8 cellular contexts compared by ENCODE assay signal in the genomic region with DNA sequence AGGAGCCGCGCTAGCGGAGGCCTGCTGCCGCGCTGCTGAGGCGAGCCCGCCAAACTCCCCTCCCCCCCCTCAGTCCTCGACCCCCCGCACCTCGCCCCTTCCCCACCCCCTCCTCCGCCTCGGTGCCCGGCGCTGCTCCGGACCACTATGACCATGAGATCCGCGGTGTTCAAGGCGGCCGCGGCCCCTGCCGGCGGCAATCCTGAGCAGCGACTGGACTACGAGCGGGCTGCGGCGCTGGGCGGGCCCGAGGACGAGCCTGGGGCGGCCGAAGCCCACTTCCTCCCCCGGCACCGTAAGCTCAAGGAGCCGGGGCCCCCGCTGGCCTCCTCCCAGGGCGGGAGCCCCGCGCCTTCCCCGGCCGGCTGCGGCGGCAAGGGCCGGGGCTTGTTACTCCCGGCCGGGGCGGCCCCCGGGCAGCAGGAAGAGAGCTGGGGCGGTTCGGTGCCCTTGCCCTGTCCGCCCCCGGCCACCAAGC. TPM values are rescaled to one million over a fixed set of nuclear protein-coding genes. Genes with fewer than 3 reads are reported as not detected.
A peak's percentile ranks its signal among the peaks of the same experiment; 100 is the strongest.
DNase-seq lines count a peak whose midpoint lies in the region; ATAC-seq, FAIRE-seq and TF ChIP-seq lines count a peak whose summit lies in the region.

No MANE protein-coding gene starts in this region.

- ATAC-seq in GM21381 (IDR thresholded peaks at IDR 0.05; ENCODE audit: unreplicated experiment) (peak; percentile 25), GM21360 (IDR thresholded peaks at IDR 0.05; ENCODE audit: unreplicated experiment) (no peak)

- no peaks in the 10 kb centered on the region for H3K27me3 Mint-ChIP-seq in Calu3 (ENCODE audit: unreplicated experiment)
- peaks cover 7% of the 10 kb centered on the region for H3K27me3 Mint-ChIP-seq in brain
- no peaks in the 10 kb centered on the region for H3K27me3 Mint-ChIP-seq in stimulated activated naive CD8-positive, alpha-beta T cell treated with anti-CD3 and anti-CD28 coated beads, Interleukin-15, Interleukin-2, amounts not matched to agents 100 ng/mL and 50 ng/mL, for 24 hours

- no peaks in the 10 kb centered on the region for H3K9me3 Mint-ChIP-seq in Calu3 (ENCODE audit: low read depth, unreplicated experiment)
- no peaks in the 10 kb centered on the region for H3K9me3 Mint-ChIP-seq in brain
- H3K9me3 Mint-ChIP-seq in stimulated activated naive CD8-positive, alpha-beta T cell treated with anti-CD3 and anti-CD28 coated beads, Interleukin-15, Interleukin-2, amounts not matched to agents 100 ng/mL and 50 ng/mL, for 24 hours: no peaks in the 10 kb centered on the region

- CTCF ChIA-PET in Calu3 (lab: Charles Lee): interaction anchor here (0.5 to 9.7 kb wide), 41 partner anchors 10 to 501 kb away, joined by 3 to 386 read pairs (median 7); partner anchors contain the start of genes CASC3, CSF3, ERBB2 and NR1D1

- H3K27ac Mint-ChIP-seq in Calu3 (ENCODE audit: unreplicated experiment) (no peak overlapping the region), brain (no peak overlapping the region)
- H3K27ac Mint-ChIP-seq in stimulated activated naive CD8-positive, alpha-beta T cell treated with anti-CD3 and anti-CD28 coated beads, Interleukin-15, Interleukin-2, amounts not matched to agents 100 ng/mL and 50 ng/mL, for 24 hours: no peak overlapping the region

- H3K4me3 ChIP-seq in kidney (ENCODE audit: low read length in 2 of 2): peak overlapping the region; percentile 82 to 92

- intact Hi-C loops in Calu3 (cut with micrococcal nuclease; ENCODE audit: unreplicated experiment) (no loop called here), kidney (cut with DNase I) (no loop called here)

- H3K27ac ChIP-seq in kidney (ENCODE audit: low read depth in 2 of 2, low read length in 2 of 2): peak overlapping the region; percentile 85 to 93

- H3K4me3 Mint-ChIP-seq in Calu3 (ENCODE audit: low read depth, unreplicated experiment) (peak overlapping the region; percentile 86), brain (peak overlapping the region in 4 of 5 experiments; percentile 35 to 98 (median 73))
- peak overlapping the region; percentile 26 for H3K4me3 Mint-ChIP-seq in stimulated activated naive CD8-positive, alpha-beta T cell treated with anti-CD3 and anti-CD28 coated beads, Interleukin-15, Interleukin-2, amounts not matched to agents 100 ng/mL and 50 ng/mL, for 24 hours

- H3K36me3 ChIP-seq in kidney (ENCODE audit: control insufficient read depth in 1 of 2, insufficient read depth in 2 of 2, low read length in 2 of 2): peaks cover 5 to 9% of the 10 kb centered on the region in 2 donors

- peak; percentile 98 for DNase-seq in Calu3
- peak; percentile 46 for DNase-seq in NAMALWA (ENCODE audit: low spot score)
- peak; percentile 86 for DNase-seq in kidney
- DNase-seq in pons (ENCODE audit: low spot score): no peak

- H3K4me1 Mint-ChIP-seq in Calu3 (ENCODE audit: low read depth, unreplicated experiment) (peaks cover 48% of the 10 kb centered on the region), brain (peaks cover 48% of the 10 kb centered on the region)
- peaks cover 35% of the 10 kb centered on the region for H3K4me1 Mint-ChIP-seq in stimulated activated naive CD8-positive, alpha-beta T cell treated with anti-CD3 and anti-CD28 coated beads, Interleukin-15, Interleukin-2, amounts not matched to agents 100 ng/mL and 50 ng/mL, for 24 hours (ENCODE audit: low read depth)

- BruUV-seq in Calu3 (replicated peaks; lab: Mats Ljungman, UMichigan): no TSS peak

- peak overlapping the region; percentile 21 to 92 for H3K9ac ChIP-seq in kidney (ENCODE audit: low read length in 2 of 2)

- no peak for TF ChIP-seq CTCF in Calu3 (IDR thresholded peaks at IDR 0.05; ENCODE audit: unreplicated experiment)
- no peak for TF ChIP-seq CTCF in brain (conservative IDR thresholded peaks at IDR 0.05)
- peak; percentile 29 for TF ChIP-seq CTCF in kidney (IDR thresholded peaks at IDR 0.05; ENCODE audit: borderline replicate concordance, extremely low read depth, insufficient read depth)

- H3K4me1 ChIP-seq in kidney (ENCODE audit: control insufficient read depth in 1 of 2, insufficient read depth in 1 of 2, low read depth in 1 of 2, low read length in 2 of 2): peaks cover 8 to 10% of the 10 kb centered on the region in 2 donors

- FAIRE-seq in kidney (lab: Jason Lieb, UNC): no peak

- H3K9me3 ChIP-seq in kidney (ENCODE audit: control insufficient read depth in 1 of 2, low read length in 2 of 2): no peaks in the 10 kb centered on the region

- H3K36me3 Mint-ChIP-seq in Calu3 (ENCODE audit: insufficient read depth, unreplicated experiment) (peaks cover 84% of the 10 kb centered on the region), brain (peaks cover 35% of the 10 kb centered on the region)
- peaks cover 34% of the 10 kb centered on the region for H3K36me3 Mint-ChIP-seq in stimulated activated naive CD8-positive, alpha-beta T cell treated with anti-CD3 and anti-CD28 coated beads, Interleukin-15, Interleukin-2, amounts not matched to agents 100 ng/mL and 50 ng/mL, for 24 hours (ENCODE audit: low read depth)

RNA-seq across cellular contexts. Expression of gene MSL1, which starts 0.7 kb away (rescaled TPM):
- total RNA-seq in Calu3 (2022): 505 and 524 TPM in 2 replicates
- polyA plus RNA-seq in brain (ENCODE audit: insufficient read depth, low read depth, low replicate concordance): 94.4 TPM
- 75.4 TPM for total RNA-seq in kidney
- 34.9 TPM for polyA plus RNA-seq in kidney (ENCODE audit: insufficient read depth, low read depth, low replicate concordance)

RNA-seq across cellular contexts. Expression of gene CASC3, which starts 17.8 kb away (rescaled TPM):
- 541 and 621 TPM in 2 replicates for total RNA-seq in Calu3 (2022)
- polyA plus RNA-seq in brain (ENCODE audit: insufficient read depth, low read depth, low replicate concordance): 150 TPM
- total RNA-seq in kidney: 90.8 TPM
- 32.2 TPM for polyA plus RNA-seq in kidney (ENCODE audit: insufficient read depth, low read depth, low replicate concordance)

RNA-seq across cellular contexts. Expression of gene NR1D1, which starts 22.1 kb away (rescaled TPM):
- 35.0 and 36.4 TPM in 2 replicates for total RNA-seq in Calu3 (2022)
- polyA plus RNA-seq in brain (ENCODE audit: insufficient read depth, low read depth, low replicate concordance): 43.8 TPM
- 30.8 TPM for total RNA-seq in kidney
- 7.1 TPM for polyA plus RNA-seq in kidney (ENCODE audit: insufficient read depth, low read depth, low replicate concordance)

RNA-seq across cellular contexts. Expression of gene RAPGEFL1, which starts 54.8 kb away (rescaled TPM):
- total RNA-seq in Calu3 (2022) (57.9 and 86.3 TPM in 2 replicates), kidney (4.3 TPM)
- polyA plus RNA-seq in brain (ENCODE audit: insufficient read depth, low read depth, low replicate concordance) (14.2 TPM), kidney (ENCODE audit: insufficient read depth, low read depth, low replicate concordance) (0.99 TPM)

RNA-seq across cellular contexts. Expression of gene THRA, which starts 59.7 kb away (rescaled TPM):
- total RNA-seq in Calu3 (2022) (107 and 133 TPM in 2 replicates), kidney (63.9 TPM)
- polyA plus RNA-seq in brain (ENCODE audit: insufficient read depth, low read depth, low replicate concordance) (176 TPM), kidney (ENCODE audit: insufficient read depth, low read depth, low replicate concordance) (40.8 TPM)

Comparison
In these comparisons a context has a peak if more than half of its experiments do, and no peak if none do; other contexts are left out.
1. H3K4me3 Mint-ChIP-seq: peak in every context shown above with its lines; median percentile 86 in Calu3; 73 in brain; 26 in stimulated activated naive CD8-positive, alpha-beta T cell treated with anti-CD3 and anti-CD28 coated beads, Interleukin-15, Interleukin-2, amounts not matched to agents 100 ng/mL and 50 ng/mL, for 24 hours.